Comparison of ENCODE assay signal across 15 cellular contexts in genomic region chr20:50845566-50846211, GRCh38. TPM values are rescaled to one million over a fixed set of nuclear protein-coding genes. Genes with fewer than 3 reads are reported as not detected.
DNase-seq lines count a peak whose midpoint lies in the region; ATAC-seq and TF ChIP-seq lines count a peak whose summit lies in the region.
"Had no signal": no experiment of that assay in that cellular context is flagged by ENCODE, and none has a peak within 500 bp of the region (broad histone marks: within the 10 kb centered on the region; RNA-seq: fewer than 3 reads in every experiment).

No MANE protein-coding gene starts in this region.

- no peak for TF ChIP-seq CTCF in activated CD8-positive, alpha-beta T cell treated with anti-CD3 and anti-CD28 coated beads for 36 hours (IDR thresholded peaks at IDR 0.05)
- TF ChIP-seq CTCF in RWPE1 (conservative IDR thresholded peaks at IDR 0.05; ENCODE audit: low read depth) (no peak), testis (IDR thresholded peaks at IDR 0.05) (no peak)

- intact Hi-C loops in activated CD8-positive, alpha-beta T cell treated with anti-CD3 and anti-CD28 coated beads for 36 hours (cut with micrococcal nuclease): no loop called here
- intact Hi-C loops in aorta (cut with DNase I) (no loop called here), testis (cut with DNase I; ENCODE audit: low total_unique reads) (no loop called here)

- no peaks in the 10 kb centered on the region for H3K9me3 Mint-ChIP-seq in activated CD8-positive, alpha-beta T cell treated with anti-CD3 and anti-CD28 coated beads, Interleukin-2, amount 10 ng/mL, durations not matched to agents 7 days and 5 days (ENCODE audit: insufficient read depth)
- H3K9me3 Mint-ChIP-seq in activated CD8-positive, alpha-beta T cell treated with anti-CD3 and anti-CD28 coated beads for 36 hours: no peaks in the 10 kb centered on the region

- CTCF ChIA-PET in activated CD8-positive, alpha-beta T cell treated with anti-CD3 and anti-CD28 coated beads, Interleukin-2, amount 10 ng/mL, durations not matched to agents 7 days and 5 days (lab: Charles Lee): interaction anchor here (0.9 to 2.7 kb wide), 5 partner anchors 27 to 86 kb away, joined by 3 to 30 read pairs (median 7); partner anchors contain the start of genes ADNP and BCAS4
- CTCF ChIA-PET in activated CD8-positive, alpha-beta T cell treated with anti-CD3 and anti-CD28 coated beads for 36 hours (lab: Charles Lee): interaction anchor here (1.9 to 4.4 kb wide), 3 partner anchors 28 to 85 kb away, joined by 5 to 30 read pairs (median 16); partner anchors contain the start of genes ADNP and BCAS4
- CTCF ChIA-PET in RWPE1 (lab: Yijun Ruan, JAX): interaction anchor here (0.5 to 0.6 kb wide), 3 partner anchors 51 to 444 kb away, joined by 3 to 5 read pairs (median 3); no protein-coding TSS in a partner anchor

- H3K4me3 ChIP-seq in aorta (ENCODE audit: low read length in 2 of 2) (no peak overlapping the region), testis (no peak overlapping the region), H7 (ENCODE audit: insufficient read depth, low read depth, low read length) (no peak overlapping the region)

- H3K9me3 ChIP-seq in aorta (ENCODE audit: control insufficient read depth, low read length) (no peaks in the 10 kb centered on the region), testis (no peaks in the 10 kb centered on the region)

- H3K36me3 Mint-ChIP-seq in activated CD8-positive, alpha-beta T cell treated with anti-CD3 and anti-CD28 coated beads, Interleukin-2, amount 10 ng/mL, durations not matched to agents 7 days and 5 days (ENCODE audit: low read depth): peaks cover 11% of the 10 kb centered on the region
- H3K36me3 Mint-ChIP-seq in activated CD8-positive, alpha-beta T cell treated with anti-CD3 and anti-CD28 coated beads for 36 hours (ENCODE audit: low read depth): peaks cover 2% of the 10 kb centered on the region

- peaks cover 51% of the 10 kb centered on the region for H3K4me1 Mint-ChIP-seq in activated CD8-positive, alpha-beta T cell treated with anti-CD3 and anti-CD28 coated beads, Interleukin-2, amount 10 ng/mL, durations not matched to agents 7 days and 5 days (ENCODE audit: low read depth)
- peaks cover 24% of the 10 kb centered on the region for H3K4me1 Mint-ChIP-seq in activated CD8-positive, alpha-beta T cell treated with anti-CD3 and anti-CD28 coated beads for 36 hours (ENCODE audit: low read depth)

- H3K27ac Mint-ChIP-seq in activated CD8-positive, alpha-beta T cell treated with anti-CD3 and anti-CD28 coated beads, Interleukin-2, amount 10 ng/mL, durations not matched to agents 7 days and 5 days: peak overlapping the region; percentile 89
- H3K27ac Mint-ChIP-seq in activated CD8-positive, alpha-beta T cell treated with anti-CD3 and anti-CD28 coated beads for 36 hours: no peak overlapping the region

- H3K27me3 Mint-ChIP-seq in activated CD8-positive, alpha-beta T cell treated with anti-CD3 and anti-CD28 coated beads, Interleukin-2, amount 10 ng/mL, durations not matched to agents 7 days and 5 days (ENCODE audit: low read depth): no peaks in the 10 kb centered on the region
- no peaks in the 10 kb centered on the region for H3K27me3 Mint-ChIP-seq in activated CD8-positive, alpha-beta T cell treated with anti-CD3 and anti-CD28 coated beads for 36 hours

- POLR2A ChIA-PET in activated CD8-positive, alpha-beta T cell treated with anti-CD3 and anti-CD28 coated beads, Interleukin-2, amount 10 ng/mL, durations not matched to agents 7 days and 5 days (lab: Charles Lee): interaction anchor here (0.6 to 1.5 kb wide), 3 partner anchors 11 to 115 kb away, joined by 4 to 8 read pairs (median 4); partner anchors contain the start of gene ADNP
- POLR2A ChIA-PET in activated CD8-positive, alpha-beta T cell treated with anti-CD3 and anti-CD28 coated beads for 36 hours (lab: Charles Lee): interaction anchor here (0.9 kb wide), 1 partner anchor 20 kb away, joined by 4 read pairs; no protein-coding TSS in a partner anchor
- POLR2A ChIA-PET in RWPE1 (lab: Yijun Ruan, JAX; ENCODE audit: low non-redundant PET): interaction anchor here (0.6 kb wide), 1 partner anchor 500 kb away, joined by 4 read pairs; no protein-coding TSS in a partner anchor

- H3K4me3 Mint-ChIP-seq in activated CD8-positive, alpha-beta T cell treated with anti-CD3 and anti-CD28 coated beads, Interleukin-2, amount 10 ng/mL, durations not matched to agents 7 days and 5 days: no peak overlapping the region
- H3K4me3 Mint-ChIP-seq in activated CD8-positive, alpha-beta T cell treated with anti-CD3 and anti-CD28 coated beads for 36 hours: no peak overlapping the region

- H3K27me3 ChIP-seq in aorta (ENCODE audit: control insufficient read depth in 1 of 2, insufficient read depth in 2 of 2, low read length in 1 of 2) (no peaks in the 10 kb centered on the region), testis (no peaks in the 10 kb centered on the region), H7 (ENCODE audit: control insufficient read depth, insufficient read depth, low read length) (no peaks in the 10 kb centered on the region)

- TF ChIP-seq POLR2A in testis (IDR thresholded peaks at IDR 0.05): no peak

- no peak for DNase-seq in activated CD8-positive, alpha-beta T cell treated with anti-CD3 and anti-CD28 coated beads, Interleukin-2, amount 10 ng/mL, durations not matched to agents 7 days and 5 days
- no peak for DNase-seq in activated CD8-positive, alpha-beta T cell treated with anti-CD3 and anti-CD28 coated beads for 36 hours
- peak; percentile 54 for DNase-seq in RWPE1 (ENCODE audit: low spot score)
- no peak for DNase-seq in epithelial cell of prostate (ENCODE audit: low read depth, low spot score)
- no peak for DNase-seq in aorta
- DNase-seq in testis: no peak
- DNase-seq in stimulated activated CD4-positive, alpha-beta T cell treated with anti-CD3 and anti-CD28 coated beads, Interleukin-4, amount 100 ng/mL, for 4 hours: no peak
- no peak for DNase-seq in H7
- DNase-seq: COR-L47, DMS79 treated with DMSO at 0.1 percent for 48 hours, NCI-H1105 treated with DMSO at 0.1 percent for 48 hours, NCI-H1930, NCI-H2171 treated with DMSO at 0.1 percent for 48 hours, NCI-H82 had no signal

- H3K36me3 ChIP-seq in aorta (ENCODE audit: control insufficient read depth in 1 of 2, insufficient read depth in 2 of 2, low read length in 1 of 2) (no peaks in the 10 kb centered on the region), testis (ENCODE audit: low read depth, missing control alignments) (no peaks in the 10 kb centered on the region), H7 (replicated peaks; ENCODE audit: control insufficient read depth, insufficient read depth, low read length) (peaks cover 2% of the 10 kb centered on the region)

- H3K27ac ChIP-seq in RWPE1 (peak overlapping the region; percentile 97), epithelial cell of prostate (peak overlapping the region; percentile 82), aorta (ENCODE audit: low read depth in 1 of 2, low read length in 2 of 2) (no peak overlapping the region), testis (no peak overlapping the region)
- H3K27ac ChIP-seq: C4-2B had no signal

- ATAC-seq in activated CD8-positive, alpha-beta T cell treated with anti-CD3 and anti-CD28 coated beads, Interleukin-2, amount 10 ng/mL, durations not matched to agents 7 days and 5 days: no peak
- ATAC-seq in activated CD8-positive, alpha-beta T cell treated with anti-CD3 and anti-CD28 coated beads for 36 hours: no peak
- ATAC-seq in aorta (ENCODE audit: low FRiP score): peak; percentile 20

- no peaks in the 10 kb centered on the region for H3K4me1 ChIP-seq in aorta (ENCODE audit: control insufficient read depth in 1 of 2, insufficient read depth in 2 of 2, low read length in 2 of 2)
- peaks cover 18% of the 10 kb centered on the region for H3K4me1 ChIP-seq in testis

- 90 to 91% methylated on average over 15 of the region's 15 CpGs for WGBS in aorta, 2 donors
- WGBS in testis, 2 donors: 92 to 93% methylated on average over 8 to 15 of the region's 15 CpGs

RNA-seq across cellular contexts. Expression of gene BCAS4, which starts 50.8 kb away (rescaled TPM):
- total RNA-seq in activated CD8-positive, alpha-beta T cell treated with anti-CD3 and anti-CD28 coated beads, Interleukin-2, amount 10 ng/mL, durations not matched to agents 7 days and 5 days: 10 to 100 TPM; 29.3 to 32.6 TPM
- 10 to 100 TPM; 27.3 to 31.7 TPM for total RNA-seq in activated CD8-positive, alpha-beta T cell treated with anti-CD3 and anti-CD28 coated beads for 36 hours
- total RNA-seq in aorta (1 to 10 TPM; 4.9 to 5.4 TPM), testis (10 to 100 TPM in 1 of 2 donors, 1 to 10 TPM in 1; 7.6 to 10.8 TPM)
- polyA plus RNA-seq in aorta (1 to 10 TPM; 9.5 to 9.7 TPM), testis (ENCODE audit: insufficient read depth, low read depth, low replicate concordance) (5.8 TPM)
- 17.6 and 19.3 TPM in 2 replicates for total RNA-seq in H7 (2014; rRNA removed; shearing (Covaris generic))

Comparison
In these comparisons a context has a peak if more than half of its experiments do, and no peak if none do; other contexts are left out.
1. H3K27ac ChIP-seq: peak in RWPE1 (single experiment) and epithelial cell of prostate (single experiment); none in aorta (0 of 2) and testis (0 of 2).